2 cellular contexts compared by ENCODE assay signal in genomic region chr13:60109285-60109684, GRCh38.
A peak's percentile ranks its signal among the peaks of the same experiment; 100 is the strongest.
TF ChIP-seq lines count a peak whose summit lies in the region.

No MANE protein-coding gene starts in this region.

TF ChIP-seq in WTC11, 78 proteins besides CTCF, POLR2A, EP300 and RAD21 (continued from another document):
- TF ChIP-seq IRF1 (CRISPR knock-in tag; IDR thresholded peaks at IDR 0.05) (no peak), ZNF671 (CRISPR knock-in tag; IDR thresholded peaks at IDR 0.05) (no peak), EMX1 (CRISPR knock-in tag; IDR thresholded peaks at IDR 0.05) (no peak)

TF ChIP-seq in K562, 482 proteins besides CTCF, POLR2A, EP300 and RAD21 (continued from another document):
- no peak for TF ChIP-seq NR4A1 (CRISPR knock-in tag; IDR thresholded peaks at IDR 0.05)
- TF ChIP-seq NR4A1 (tag; IDR thresholded peaks at IDR 0.05) = peak; percentile 58; the same call in 1 of the 2 replicates
- no peak for TF ChIP-seq TCF7L2 (IDR thresholded peaks at IDR 0.05; ENCODE audit: low read depth, low read length)
- TF ChIP-seq BACH1 (tag; IDR thresholded peaks at IDR 0.05) = peak; percentile 61; the same call in 1 of the 2 replicates
- TF ChIP-seq PRPF4 (IDR thresholded peaks at IDR 0.05; ENCODE audit: insufficient read depth, low read depth, low read length, poor library complexity, severe bottlenecking) = no peak
- TF ChIP-seq ID3 (CRISPR knock-in tag; IDR thresholded peaks at IDR 0.05) = no peak
- TF ChIP-seq ID3 (tag; IDR thresholded peaks at IDR 0.05) = no peak
- 0 out of 2 replicates have a peak, but pooled peaks have one; percentile 44 for TF ChIP-seq ZNF239 (CRISPR knock-in tag; IDR thresholded peaks at IDR 0.05)
- TF ChIP-seq ZKSCAN3 (CRISPR knock-in tag; IDR thresholded peaks at IDR 0.05) = no peak
- 0 out of 2 replicates have a peak, but pooled peaks have one; percentile 31 for TF ChIP-seq ZNF175 (CRISPR knock-in tag; IDR thresholded peaks at IDR 0.05; ENCODE audit: low read depth)
- peak; percentile 62; the same call in 1 of the 2 replicates for TF ChIP-seq DDX20 (tag; IDR thresholded peaks at IDR 0.05; ENCODE audit: low read depth)
- no peak for TF ChIP-seq NELFE (IDR thresholded peaks at IDR 0.05; ENCODE audit: insufficient read depth, insufficient read length)
- peak; percentile 39; the same call in 1 of the 2 replicates for TF ChIP-seq ZBTB17 (CRISPR knock-in tag; IDR thresholded peaks at IDR 0.05)
- peak; percentile 57; the same call in 1 of the 2 replicates for TF ChIP-seq ZNF592 (IDR thresholded peaks at IDR 0.05)
- no peak for TF ChIP-seq BCOR (IDR thresholded peaks at IDR 0.05)
- TF ChIP-seq ZNF41 (CRISPR knock-in tag; conservative IDR thresholded peaks at IDR 0.05) = peak; percentile 71
- TF ChIP-seq ZNF740 (CRISPR knock-in tag; IDR thresholded peaks at IDR 0.05) = no peak
- peak in 1 of 2 experiments; percentile 58; a peak in 1 of 4 replicates for TF ChIP-seq ZNF740 (tag; IDR thresholded peaks at IDR 0.05)
- TF ChIP-seq ZFP30 (CRISPR knock-in tag; IDR thresholded peaks at IDR 0.05; ENCODE audit: borderline replicate concordance) = no peak
- 0 out of 2 replicates have a peak, but pooled peaks have one; percentile 41 for TF ChIP-seq MEF2D (tag; conservative IDR thresholded peaks at IDR 0.05; ENCODE audit: low read depth)
- TF ChIP-seq ETV5 (CRISPR knock-in tag; IDR thresholded peaks at IDR 0.05; ENCODE audit: low read depth) = no peak
- TF ChIP-seq KLF6 (CRISPR knock-in tag; IDR thresholded peaks at IDR 0.05; ENCODE audit: borderline replicate concordance) = 0 out of 2 replicates have a peak, but pooled peaks have one; percentile 28
- no peak for TF ChIP-seq SMC3 (conservative IDR thresholded peaks at IDR 0.05; ENCODE audit: insufficient read depth, low read depth, low read length)
- 0 out of 2 replicates have a peak, but pooled peaks have one; percentile 35 for TF ChIP-seq ZNF79 (CRISPR knock-in tag; IDR thresholded peaks at IDR 0.05; ENCODE audit: low read depth)
- TF ChIP-seq TEAD1 (CRISPR knock-in tag; IDR thresholded peaks at IDR 0.05) = 0 out of 4 replicates have a peak, but pooled peaks of 1 of the 2 experiments have one; percentile 9
- no peak for TF ChIP-seq GATAD2A (IDR thresholded peaks at IDR 0.05)
- TF ChIP-seq ELF4 (CRISPR knock-in tag; IDR thresholded peaks at IDR 0.05) = 0 out of 2 replicates have a peak, but pooled peaks have one; percentile 23
- TF ChIP-seq YBX1 (IDR thresholded peaks at IDR 0.05) = no peak
- no peak for TF ChIP-seq ZNF395 (CRISPR knock-in tag; IDR thresholded peaks at IDR 0.05)
- TF ChIP-seq PYGO2 (tag; IDR thresholded peaks at IDR 0.05) = peak; percentile 86; the same call in 1 of the 2 replicates
- TF ChIP-seq HDAC6 (IDR thresholded peaks at IDR 0.05; ENCODE audit: low read depth, low read length) = no peak
- no peak for TF ChIP-seq DACH1 (IDR thresholded peaks at IDR 0.05; ENCODE audit: partially characterized antibody)
- TF ChIP-seq ZBTB11 (CRISPR knock-in tag; IDR thresholded peaks at IDR 0.05) = peak in 1 of 3 experiments; percentile 34; a peak in 1 of 6 replicates
- TF ChIP-seq ZNF696 (CRISPR knock-in tag; conservative IDR thresholded peaks at IDR 0.05) = no peak
- peak; percentile 61 for TF ChIP-seq PTTG1 (tag; IDR thresholded peaks at IDR 0.05; ENCODE audit: low read depth)
- 0 out of 2 replicates have a peak, but pooled peaks have one; percentile 31 for TF ChIP-seq ZNF583 (CRISPR knock-in tag; IDR thresholded peaks at IDR 0.05)
- 0 out of 2 replicates have a peak, but pooled peaks have one; percentile 48 for TF ChIP-seq SMAD3 (CRISPR knock-in tag; conservative IDR thresholded peaks at IDR 0.05)
- no peak for TF ChIP-seq ZNF212 (CRISPR knock-in tag; IDR thresholded peaks at IDR 0.05)
- no peak for TF ChIP-seq THRA (IDR thresholded peaks at IDR 0.05)
- 0 out of 2 replicates have a peak, but pooled peaks have one; percentile 39 for TF ChIP-seq ZNF354B (CRISPR knock-in tag; IDR thresholded peaks at IDR 0.05)
- TF ChIP-seq NKRF (IDR thresholded peaks at IDR 0.05; ENCODE audit: borderline replicate concordance) = no peak
- TF ChIP-seq ZNF311 (CRISPR knock-in tag; IDR thresholded peaks at IDR 0.05) = 0 out of 2 replicates have a peak, but pooled peaks have one; percentile 30
- TF ChIP-seq MTA2 (IDR thresholded peaks at IDR 0.05; ENCODE audit: low read depth) = no peak
- no peak for TF ChIP-seq PTRF (tag; IDR thresholded peaks at IDR 0.05)
- no peak for TF ChIP-seq ZKSCAN8 (CRISPR knock-in tag; IDR thresholded peaks at IDR 0.05)
- TF ChIP-seq ZNF766 (CRISPR knock-in tag; conservative IDR thresholded peaks at IDR 0.05) = 0 out of 2 replicates have a peak, but pooled peaks have one; percentile 49
- TF ChIP-seq REST (CRISPR knock-in tag; IDR thresholded peaks at IDR 0.05; ENCODE audit: low read depth) = no peak
- no peak for TF ChIP-seq ZNF174 (CRISPR knock-in tag; IDR thresholded peaks at IDR 0.05)
- TF ChIP-seq ZNF253 (CRISPR knock-in tag; conservative IDR thresholded peaks at IDR 0.05) = no peak
- TF ChIP-seq MTF1 (CRISPR knock-in tag; IDR thresholded peaks at IDR 0.05; ENCODE audit: borderline replicate concordance) = no peak
